In genomic region chr22:23149743-23150238, GRCh38 we compare ENCODE assay signal across 23 cellular contexts. TPM values are rescaled to one million over a fixed set of nuclear protein-coding genes. Genes with fewer than 3 reads are reported as not detected.
A peak's percentile ranks its signal among the peaks of the same experiment; 100 is the strongest.
DNase-seq lines count a peak whose midpoint lies in the region; ATAC-seq, FAIRE-seq and TF ChIP-seq lines count a peak whose summit lies in the region.
"Had no signal": no experiment of that assay in that cellular context is flagged by ENCODE, and none has a peak within 500 bp of the region (broad histone marks: within the 10 kb centered on the region; RNA-seq: fewer than 3 reads in every experiment).

No MANE protein-coding gene starts in this region.

- H3K27me3 Mint-ChIP-seq in glutamatergic neuron (ENCODE audit: unreplicated experiment), result peaks cover 8% of the 10 kb centered on the region
- H3K27me3 Mint-ChIP-seq in stimulated activated memory B cell treated with anti-CD40 and anti-IgM and Interleukin-4, amounts not matched to agents 10 μg/mL and 1 μg/mL and 100 μg/mL, for 72 hours, result no peaks in the 10 kb centered on the region
- H3K27me3 Mint-ChIP-seq: activated naive CD4-positive, alpha-beta T cell treated with anti-CD3 and anti-CD28 coated beads, Interleukin-2, amount 50 U/mL, for 24 hours; CD4-positive, CD25-positive, alpha-beta regulatory T cell had no signal

- H3K27ac Mint-ChIP-seq in glutamatergic neuron (ENCODE audit: unreplicated experiment), result peak overlapping the region; percentile 59
- peak overlapping the region; percentile 25 for H3K27ac Mint-ChIP-seq in stimulated activated memory B cell treated with anti-CD40 and anti-IgM and Interleukin-4, amounts not matched to agents 10 μg/mL and 1 μg/mL and 100 μg/mL, for 72 hours
- H3K27ac Mint-ChIP-seq: activated CD4-positive, alpha-beta T cell treated with anti-CD3 and anti-CD28 coated beads, Interleukin-2, amount 10 ng/mL, durations not matched to agents 7 days and 5 days; activated naive CD4-positive, alpha-beta T cell treated with anti-CD3 and anti-CD28 coated beads, Interleukin-2, amount 50 U/mL, for 24 hours had no signal

- peaks cover 18% of the 10 kb centered on the region for H3K4me1 Mint-ChIP-seq in glutamatergic neuron (ENCODE audit: low read depth, unreplicated experiment)
- H3K4me1 Mint-ChIP-seq in stimulated activated memory B cell treated with anti-CD40 and anti-IgM and Interleukin-4, amounts not matched to agents 10 μg/mL and 1 μg/mL and 100 μg/mL, for 72 hours, result peaks cover 50% of the 10 kb centered on the region

- ATAC-seq in stimulated activated memory B cell treated with anti-CD40 and anti-IgM and Interleukin-4, amounts not matched to agents 10 μg/mL and 1 μg/mL and 100 μg/mL, for 72 hours, result no peak
- ATAC-seq in GM18519 (IDR thresholded peaks at IDR 0.05; ENCODE audit: low FRiP score, unreplicated experiment) (no peak), GM18867 (IDR thresholded peaks at IDR 0.05; ENCODE audit: unreplicated experiment) (no peak)
- ATAC-seq: esophagus mucosa; foreskin keratinocyte; naive thymus-derived CD4-positive, alpha-beta T cell had no signal

- no peak for FAIRE-seq in D721Med (lab: Jason Lieb, UNC)

- H3K4me3 ChIP-seq in H7 (ENCODE audit: insufficient read depth, low read depth, low read length), result no peak overlapping the region
- H3K4me3 ChIP-seq: left ventricle myocardium inferior, MG63 had no signal

- H3K36me3 ChIP-seq in H7 (replicated peaks; ENCODE audit: control insufficient read depth, insufficient read depth, low read length), result no peaks in the 10 kb centered on the region
- H3K36me3 ChIP-seq: left ventricle myocardium inferior, MG63 had no signal

- H3K9me3 Mint-ChIP-seq in glutamatergic neuron (ENCODE audit: unreplicated experiment), result peaks cover 9% of the 10 kb centered on the region
- H3K9me3 Mint-ChIP-seq in stimulated activated memory B cell treated with anti-CD40 and anti-IgM and Interleukin-4, amounts not matched to agents 10 μg/mL and 1 μg/mL and 100 μg/mL, for 72 hours, result no peaks in the 10 kb centered on the region
- H3K9me3 Mint-ChIP-seq: activated CD4-positive, alpha-beta T cell treated with anti-CD3 and anti-CD28 coated beads, Interleukin-2, amount 10 ng/mL, durations not matched to agents 7 days and 5 days; activated naive CD4-positive, alpha-beta T cell treated with anti-CD3 and anti-CD28 coated beads, Interleukin-2, amount 50 U/mL, for 24 hours; CD4-positive, CD25-positive, alpha-beta regulatory T cell; naive thymus-derived CD4-positive, alpha-beta T cell had no signal

- H3K4me3 Mint-ChIP-seq in glutamatergic neuron (ENCODE audit: unreplicated experiment), result peak overlapping the region; percentile 20
- H3K4me3 Mint-ChIP-seq in stimulated activated memory B cell treated with anti-CD40 and anti-IgM and Interleukin-4, amounts not matched to agents 10 μg/mL and 1 μg/mL and 100 μg/mL, for 72 hours, result no peak overlapping the region
- H3K4me3 Mint-ChIP-seq: activated CD4-positive, alpha-beta T cell treated with anti-CD3 and anti-CD28 coated beads, Interleukin-2, amount 10 ng/mL, durations not matched to agents 7 days and 5 days; activated naive CD4-positive, alpha-beta T cell treated with anti-CD3 and anti-CD28 coated beads, Interleukin-2, amount 50 U/mL, for 24 hours; CD4-positive, CD25-positive, alpha-beta regulatory T cell; naive thymus-derived CD4-positive, alpha-beta T cell had no signal

- no peaks in the 10 kb centered on the region for H3K36me3 Mint-ChIP-seq in glutamatergic neuron (ENCODE audit: unreplicated experiment)
- H3K36me3 Mint-ChIP-seq in stimulated activated memory B cell treated with anti-CD40 and anti-IgM and Interleukin-4, amounts not matched to agents 10 μg/mL and 1 μg/mL and 100 μg/mL, for 72 hours, result no peaks in the 10 kb centered on the region
- H3K36me3 Mint-ChIP-seq: activated naive CD4-positive, alpha-beta T cell treated with anti-CD3 and anti-CD28 coated beads, Interleukin-2, amount 50 U/mL, for 24 hours; CD4-positive, CD25-positive, alpha-beta regulatory T cell; naive thymus-derived CD4-positive, alpha-beta T cell had no signal

- no peak for TF ChIP-seq CTCF in glutamatergic neuron (IDR thresholded peaks at IDR 0.05; ENCODE audit: partially characterized antibody, unreplicated experiment)
- no peak for TF ChIP-seq CTCF in D721Med (IDR thresholded peaks at IDR 0.05; ENCODE audit: insufficient read depth, missing control alignments)

- peaks cover 2% of the 10 kb centered on the region; the same call in 1 of the 2 replicates for H3K27me3 ChIP-seq in H7 (ENCODE audit: control insufficient read depth, insufficient read depth, low read length)
- H3K27me3 ChIP-seq: foreskin keratinocyte, MG63 had no signal

- DNase-seq in H7 (peak; percentile 82), glutamatergic neuron (no peak), D721Med (ENCODE audit: insufficient read length, low spot score) (no peak)
- DNase-seq: activated CD4-positive, alpha-beta T cell treated with anti-CD3 and anti-CD28 coated beads, Interleukin-2, amount 10 ng/mL, durations not matched to agents 7 days and 5 days; CD4-positive, CD25-positive, alpha-beta regulatory T cell; effector CD4-positive, alpha-beta T cell; foreskin keratinocyte; left ventricle myocardium inferior; MG63; naive thymus-derived CD4-positive, alpha-beta T cell; NCI-H2081 treated with DMSO at 0.1 percent for 48 hours; NCI-H510A treated with DMSO at 0.1 percent for 48 hours; RPMI8226; stimulated activated CD4-positive, alpha-beta T cell treated with anti-CD3 and anti-CD28 coated beads, Interleukin-4, amount 100 ng/mL, for 24 hours; stimulated activated naive CD4-positive, alpha-beta T cell had no signal

TF ChIP-seq in PFSK-1, 5 proteins besides CTCF, POLR2A, EP300 and RAD21:
- TF ChIP-seq FOXP2 (optimal IDR thresholded peaks at IDR 0.05; ENCODE audit: borderline replicate concordance, extremely low read depth, extremely low read length, insufficient read depth) (peak; percentile 82), REST (IDR thresholded peaks at IDR 0.05; ENCODE audit: insufficient read depth in 1 of 2, low read depth in 2 of 2, low read length in 2 of 2) (no peak)

RNA-seq across cellular contexts. Expression of gene RAB36, which starts 4.5 kb away (rescaled TPM):
- 0.81 and 1.7 TPM in 2 replicates for total RNA-seq in H7 (2014; rRNA removed; shearing (Covaris generic))
- 1.8 TPM for polyA plus RNA-seq in PFSK-1 (2012; ENCODE audit: insufficient read length, low read depth)
- total RNA-seq in glutamatergic neuron (ENCODE audit: unreplicated experiment), result 2.0 TPM
- total RNA-seq: T-helper 1 cell treated with Interleukin-12 subunit alpha and Interleukin-12 subunit beta and Interleukin-4 antibody, amounts not matched to agents 30 ng/mL and 1 ng/mL, for 36 hours had no signal

RNA-seq across cellular contexts. Expression of gene RSPH14, which starts 8.0 kb away (rescaled TPM):
- total RNA-seq in H7 (2014; rRNA removed; shearing (Covaris generic)), result not detected in 2 replicates
- not detected for polyA plus RNA-seq in PFSK-1 (2012; ENCODE audit: insufficient read length, low read depth)
- 1.7 TPM for total RNA-seq in glutamatergic neuron (ENCODE audit: unreplicated experiment)
- total RNA-seq: CD4-positive, CD25-positive, alpha-beta regulatory T cell; esophagus mucosa; foreskin keratinocyte; left ventricle myocardium inferior; osteoblast; T-helper 1 cell treated with Interleukin-12 subunit alpha and Interleukin-12 subunit beta and Interleukin-4 antibody, amounts not matched to agents 30 ng/mL and 1 ng/mL, for 36 hours had no signal

RNA-seq across cellular contexts. Expression of gene BCR, which starts 30.5 kb away (rescaled TPM):
- total RNA-seq in H7 (2014; rRNA removed; shearing (Covaris generic)), result 84.7 and 89.1 TPM in 2 replicates
- 53.5 TPM for polyA plus RNA-seq in PFSK-1 (2012; ENCODE audit: insufficient read length, low read depth)
- 268 TPM for total RNA-seq in glutamatergic neuron (ENCODE audit: unreplicated experiment)
